29 cellular contexts compared by ENCODE assay signal in genomic region chr3:190381356-190381940, GRCh38. TPM values are rescaled to one million over a fixed set of nuclear protein-coding genes. Genes with fewer than 3 reads are reported as not detected.
DNase-seq lines count a peak whose midpoint lies in the region; ATAC-seq, FAIRE-seq and TF ChIP-seq lines count a peak whose summit lies in the region.
"Had no signal": no experiment of that assay in that cellular context is flagged by ENCODE, and none has a peak within 500 bp of the region (broad histone marks: within the 10 kb centered on the region; RNA-seq: fewer than 3 reads in every experiment).

No MANE protein-coding gene starts in this region.

- H3K4ac ChIP-seq in IMR-90 (ENCODE audit: low read depth, low read length): no peak overlapping the region; the same call in 1 of the 2 replicates

- TF ChIP-seq POLR2A in IMR-90 (IDR thresholded peaks at IDR 0.05; ENCODE audit: low read depth, low read length): no peak

- H3K18ac ChIP-seq in IMR-90 (ENCODE audit: low read depth, low read length): peak overlapping the region; percentile 51; the same call in 1 of the 2 replicates

- no peaks in the 10 kb centered on the region for H4K20me1 ChIP-seq in IMR-90 (ENCODE audit: insufficient read depth, low read length)
- H4K20me1 ChIP-seq: BLaER1 treated with 17β-estradiol and CSF1 and Interleukin-3, amounts not matched to agents 10 nM and 100 nM had no signal

- H3K27ac ChIP-seq in ACC112 (ENCODE audit: low read depth, low read length): peak overlapping the region; percentile 64
- H3K27ac ChIP-seq in IMR-90 (ENCODE audit: insufficient read depth, low read length): no peak overlapping the region
- H3K27ac ChIP-seq: adrenal gland; BLaER1 treated with 17β-estradiol and CSF1 and Interleukin-3, amounts not matched to agents 10 nM and 100 nM; brain microvascular endothelial cell; HL-60; Peyer's patch; thyroid gland had no signal

- H4K5ac ChIP-seq in IMR-90 (ENCODE audit: low read depth, low read length): no peak overlapping the region; the same call in 1 of the 2 replicates

- H2BK120ac ChIP-seq in IMR-90 (ENCODE audit: low read depth, low read length): peak overlapping the region; percentile 56; the same call in 1 of the 2 replicates

- H2AK9ac ChIP-seq in IMR-90 (replicated peaks; ENCODE audit: low read depth, low read length, poor library complexity): no peak overlapping the region

- TF ChIP-seq RAD21 in IMR-90 (IDR thresholded peaks at IDR 0.05; ENCODE audit: low read length): no peak

- H3K79me1 ChIP-seq in IMR-90 (ENCODE audit: low read depth in 1 of 2, low read length in 2 of 2): no peaks in the 10 kb centered on the region; a peak in 1 of 4 replicates

- no peak for FAIRE-seq in bronchial epithelial cell (lab: Jason Lieb, UNC)

- no peaks in the 10 kb centered on the region for H3K9me3 ChIP-seq in IMR-90 (ENCODE audit: control insufficient read depth, insufficient read depth, low read length)
- H3K9me3 ChIP-seq: adrenal gland; BLaER1 treated with 17β-estradiol and CSF1 and Interleukin-3, amounts not matched to agents 10 nM and 100 nM; Peyer's patch; thyroid gland had no signal

- H3K36me3 Mint-ChIP-seq in activated T-cell treated with anti-CD3 and anti-CD28 coated beads, Interleukin-2, amount 50 U/mL, for 24 hours (ENCODE audit: low read depth): no peaks in the 10 kb centered on the region
- H3K36me3 Mint-ChIP-seq: naive thymus-derived CD4-positive, alpha-beta T cell had no signal

- H2BK5ac ChIP-seq in IMR-90 (ENCODE audit: low read depth, low read length, poor library complexity, severe bottlenecking): peak overlapping the region; percentile 12

- POLR2A ChIA-PET in IMR-90 (lab: Charles Lee; ENCODE audit: unreplicated experiment): no interaction called here

- H4K8ac ChIP-seq in IMR-90 (ENCODE audit: low read depth in 2 of 2, low read length in 2 of 2): 0 out of 4 replicates have a peak overlapping the region, but pooled peaks of 1 of the 2 experiments have one; percentile 11

- H3K14ac ChIP-seq in IMR-90 (replicated peaks; ENCODE audit: low read depth, low read length): 0 out of 2 replicates have a peak overlapping the region, but pooled peaks have one; percentile 16

- no peak for TF ChIP-seq CTCF in IMR-90 (conservative IDR thresholded peaks at IDR 0.05; ENCODE audit: low read depth, low read length)
- no peak for TF ChIP-seq CTCF in bronchial epithelial cell (IDR thresholded peaks at IDR 0.05; ENCODE audit: insufficient read depth, low read length, severe bottlenecking)

- in situ Hi-C loops in IMR-90 (cut with MboI; ENCODE audit: low sequenced_read_pairs): no loop called here

- H3K36me3 ChIP-seq in ACC112 (ENCODE audit: insufficient read depth, low read length) (no peaks in the 10 kb centered on the region), IMR-90 (ENCODE audit: control insufficient read depth, insufficient read depth, low read length) (no peaks in the 10 kb centered on the region), bronchial epithelial cell (ENCODE audit: control insufficient read depth, insufficient read depth, low read length) (no peaks in the 10 kb centered on the region)
- H3K36me3 ChIP-seq: adrenal gland; BLaER1 treated with 17β-estradiol and CSF1 and Interleukin-3, amounts not matched to agents 10 nM and 100 nM; brain microvascular endothelial cell; Peyer's patch; thyroid gland had no signal

- ATAC-seq in IMR-90 (ENCODE audit: low read depth) (no peak), HG02571 (IDR thresholded peaks at IDR 0.05; ENCODE audit: unreplicated experiment) (no peak), Right ventricle myocardium superior (ENCODE audit: poor library complexity) (no peak)
- ATAC-seq: HCT116; left ventricle myocardium superior; naive thymus-derived CD4-positive, alpha-beta T cell had no signal

- H2BK15ac ChIP-seq in IMR-90 (ENCODE audit: low read depth, low read length): peak overlapping the region; percentile 88; the same call in 2 of the 3 replicates

- CTCF ChIA-PET in IMR-90 (lab: Yijun Ruan, JAX): no interaction called here

- intact Hi-C loops in IMR-90 (cut with micrococcal nuclease): no loop called here
- intact Hi-C loops in Right ventricle myocardium superior (cut with DNase I): loop anchor here (10.0 kb wide), 1 partner anchor 313 kb away; no protein-coding TSS in a partner anchor

- H3K4me1 Mint-ChIP-seq in activated T-cell treated with anti-CD3 and anti-CD28 coated beads, Interleukin-2, amount 50 U/mL, for 24 hours (ENCODE audit: low read depth): peaks cover 13% of the 10 kb centered on the region
- H3K4me1 Mint-ChIP-seq: activated B cell treated with CpG ODN at 0.5 μM for 24 hours; naive thymus-derived CD4-positive, alpha-beta T cell had no signal

- DNase-seq in IMR-90 (peak; percentile 32), bronchial epithelial cell (ENCODE audit: low read depth) (peak; percentile 54), kidney glomerular epithelial cell (lab: John Stamatoyannopoulos, UW) (peak; percentile 44), Right ventricle myocardium superior (no peak)
- no peak for DNase-seq in activated T-cell treated with anti-CD3 and anti-CD28 coated beads, Interleukin-2, amount 50 U/mL, for 24 hours
- no peak for DNase-seq in stimulated activated CD8-positive, alpha-beta memory T cell treated with anti-CD3 and anti-CD28 coated beads, Interleukin-4, amount 100 ng/mL, for 48 hours
- DNase-seq: activated B cell treated with CpG ODN at 0.5 μM for 24 hours; activated CD4-positive, alpha-beta T cell treated with anti-CD3 and anti-CD28 coated beads, Interleukin-2, amount 50 U/mL, for 4 hours; activated naive CD4-positive, alpha-beta T cell treated with Interleukin-2 at 50 U/mL for 16 hours; adrenal gland; brain microvascular endothelial cell; COR-L47; DMS79 treated with DMSO at 0.1 percent for 48 hours; Karpas-422; left ventricle myocardium superior; midbrain; naive thymus-derived CD4-positive, alpha-beta T cell; NCI-H187 treated with DMSO at 0.1 percent for 48 hours; NCI-H526; Peyer's patch; T-helper 1 cell; thyroid gland had no signal

- H3K9me3 Mint-ChIP-seq in activated T-cell treated with anti-CD3 and anti-CD28 coated beads, Interleukin-2, amount 50 U/mL, for 24 hours: no peaks in the 10 kb centered on the region
- H3K9me3 Mint-ChIP-seq: activated B cell treated with CpG ODN at 0.5 μM for 24 hours; stimulated activated naive CD8-positive, alpha-beta T cell treated with anti-CD3 and anti-CD28 coated beads, Interleukin-15, Interleukin-2, amounts not matched to agents 100 ng/mL and 50 ng/mL, for 24 hours had no signal

- no peak overlapping the region for H4K91ac ChIP-seq in IMR-90 (ENCODE audit: insufficient read depth, low read depth, low read length)

- H3K27me3 ChIP-seq in ACC112 (ENCODE audit: insufficient read depth, low read length) (no peaks in the 10 kb centered on the region), IMR-90 (ENCODE audit: control insufficient read depth, insufficient read depth, low read length) (no peaks in the 10 kb centered on the region), bronchial epithelial cell (ENCODE audit: control insufficient read depth, insufficient read depth, low read length) (no peaks in the 10 kb centered on the region)
- H3K27me3 ChIP-seq: adrenal gland; BLaER1 treated with 17β-estradiol and CSF1 and Interleukin-3, amounts not matched to agents 10 nM and 100 nM; brain microvascular endothelial cell; Peyer's patch; thyroid gland had no signal

- H3K23ac ChIP-seq in IMR-90 (ENCODE audit: low read depth, low read length): no peak overlapping the region

- H2AK5ac ChIP-seq in IMR-90 (ENCODE audit: low read depth, low read length): peak overlapping the region; percentile 26; the same call in 1 of the 2 replicates

- no peak overlapping the region for H3K27ac Mint-ChIP-seq in activated T-cell treated with anti-CD3 and anti-CD28 coated beads, Interleukin-2, amount 50 U/mL, for 24 hours
- H3K27ac Mint-ChIP-seq: activated B cell treated with CpG ODN at 0.5 μM for 24 hours; naive thymus-derived CD4-positive, alpha-beta T cell; stimulated activated naive CD8-positive, alpha-beta T cell treated with anti-CD3 and anti-CD28 coated beads, Interleukin-15, Interleukin-2, amounts not matched to agents 100 ng/mL and 50 ng/mL, for 24 hours had no signal

- H3K9me1 ChIP-seq in IMR-90 (ENCODE audit: insufficient read depth, low read length): no peaks in the 10 kb centered on the region; the same call in 1 of the 2 replicates

- H3K4me1 ChIP-seq in ACC112 (ENCODE audit: control insufficient read depth, insufficient read depth, low read length, unreplicated experiment): peaks cover 66% of the 10 kb centered on the region
- H3K4me1 ChIP-seq in IMR-90 (ENCODE audit: control insufficient read depth, insufficient read depth, low read length): peaks cover 4% of the 10 kb centered on the region; the same call in 1 of the 2 replicates
- H3K4me1 ChIP-seq: Peyer's patch had no signal

- H3K79me2 ChIP-seq in ACC112 (ENCODE audit: control insufficient read depth, insufficient read depth, low read length, unreplicated experiment): no peaks in the 10 kb centered on the region

- H2BK20ac ChIP-seq in IMR-90 (ENCODE audit: low read depth, low read length): peak overlapping the region; percentile 62; the same call in 1 of the 2 replicates

- H2AFZ ChIP-seq in ACC112 (ENCODE audit: low read length, unreplicated experiment): no peak overlapping the region
- no peak overlapping the region for H2AFZ ChIP-seq in IMR-90 (replicated peaks; ENCODE audit: low read length, poor library complexity)

- dilution Hi-C loops in IMR-90 (cut with HindIII; ENCODE audit: low sequenced_read_pairs, unreplicated experiment): no loop called here

- peak overlapping the region; percentile 10; the same call in 1 of the 2 replicates for H3K4me2 ChIP-seq in IMR-90 (ENCODE audit: low read depth, low read length)
- H3K4me2 ChIP-seq: BLaER1 treated with 17β-estradiol and CSF1 and Interleukin-3, amounts not matched to agents 10 nM and 100 nM had no signal

- BruUV-seq in IMR-90 (replicated peaks; lab: Mats Ljungman, UMichigan): no TSS peak

- H3K4me3 Mint-ChIP-seq in activated T-cell treated with anti-CD3 and anti-CD28 coated beads, Interleukin-2, amount 50 U/mL, for 24 hours: no peak overlapping the region
- H3K4me3 Mint-ChIP-seq: activated B cell treated with CpG ODN at 0.5 μM for 24 hours; naive thymus-derived CD4-positive, alpha-beta T cell; stimulated activated naive CD8-positive, alpha-beta T cell treated with anti-CD3 and anti-CD28 coated beads, Interleukin-15, Interleukin-2, amounts not matched to agents 100 ng/mL and 50 ng/mL, for 24 hours had no signal

- H3K27me3 Mint-ChIP-seq in activated T-cell treated with anti-CD3 and anti-CD28 coated beads, Interleukin-2, amount 50 U/mL, for 24 hours: peaks cover 15% of the 10 kb centered on the region
- H3K27me3 Mint-ChIP-seq: activated B cell treated with CpG ODN at 0.5 μM for 24 hours had no signal

- no peak overlapping the region for H3K56ac ChIP-seq in IMR-90 (ENCODE audit: extremely low read depth, insufficient read depth, low read length)

- no peak overlapping the region for H3K4me3 ChIP-seq in ACC112 (ENCODE audit: low read depth, low read length)
- no peak overlapping the region for H3K4me3 ChIP-seq in IMR-90 (ENCODE audit: insufficient read depth, low read depth, low read length)
- H3K4me3 ChIP-seq in bronchial epithelial cell (ENCODE audit: low read depth, low read length): no peak overlapping the region
- H3K4me3 ChIP-seq: adrenal gland; BLaER1 treated with 17β-estradiol and CSF1 and Interleukin-3, amounts not matched to agents 10 nM and 100 nM; Peyer's patch; thyroid gland had no signal

- H3K9ac ChIP-seq in IMR-90 (ENCODE audit: low read depth, low read length): no peak overlapping the region
- H3K9ac ChIP-seq: BLaER1 treated with 17β-estradiol and CSF1 and Interleukin-3, amounts not matched to agents 10 nM and 100 nM had no signal

RNA-seq across cellular contexts. Expression of gene CLDN16, which starts 6.5 kb away (rescaled TPM):
- total RNA-seq in IMR-90 (2012; rRNA removed) (under 0.01 TPM in 2 replicates), bronchial epithelial cell (0.26 and 0.51 TPM in 2 replicates), Right ventricle myocardium superior (not detected)
- polyA plus RNA-seq in IMR-90 (2012; rRNA removed): 0.09 and 0.22 TPM in 2 replicates
- polyA plus RNA-seq in IMR-90 (2012; cell fraction: cytosol; rRNA removed): 0.13 TPM in 1 of 2 replicates, not detected in the other
- 0.02 and 0.07 TPM in 2 replicates for polyA plus RNA-seq in IMR-90 (2012; cell fraction: nucleus; rRNA removed; ENCODE audit: low replicate concordance)
- total RNA-seq: activated B cell treated with CpG ODN at 0.5 μM for 24 hours; left ventricle myocardium superior; naive thymus-derived CD4-positive, alpha-beta T cell; Peyer's patch; SK-MEL-5 had no signal
- polyA plus RNA-seq: naive thymus-derived CD4-positive, alpha-beta T cell had no signal

RNA-seq across cellular contexts. Expression of gene CLDN1, which starts 59.2 kb away (rescaled TPM):
- total RNA-seq in IMR-90 (2012; rRNA removed) (4.7 and 7.2 TPM in 2 replicates), bronchial epithelial cell (26.6 and 73.2 TPM in 2 replicates), Right ventricle myocardium superior (not detected)
- polyA plus RNA-seq in IMR-90 (2012; rRNA removed): 6.3 and 7.3 TPM in 2 replicates
- polyA plus RNA-seq in IMR-90 (2012; cell fraction: cytosol; rRNA removed): 3.2 and 5.2 TPM in 2 replicates
- 2.0 and 8.6 TPM in 2 replicates for polyA plus RNA-seq in IMR-90 (2012; cell fraction: nucleus; rRNA removed; ENCODE audit: low replicate concordance)
- total RNA-seq: activated B cell treated with CpG ODN at 0.5 μM for 24 hours had no signal

Comparison
In these comparisons a context has a peak if more than half of its experiments do, and no peak if none do; other contexts are left out.
1. DNase-seq: peak in IMR-90 (single experiment), bronchial epithelial cell (single experiment) and kidney glomerular epithelial cell (single experiment); none in activated T-cell treated with anti-CD3 and anti-CD28 coated beads, Interleukin-2, amount 50 U/mL, for 24 hours (single experiment), stimulated activated CD8-positive, alpha-beta memory T cell treated with anti-CD3 and anti-CD28 coated beads, Interleukin-4, amount 100 ng/mL, for 48 hours (single experiment) and Right ventricle myocardium superior (single experiment).